16 cellular contexts compared by ENCODE assay signal in genomic region chr20:48819089-48819488, GRCh38. TPM values are rescaled to one million over a fixed set of nuclear protein-coding genes. Genes with fewer than 3 reads are reported as not detected.
DNase-seq lines count a peak whose midpoint lies in the region; ATAC-seq, FAIRE-seq and TF ChIP-seq lines count a peak whose summit lies in the region.
"Had no signal": no experiment of that assay in that cellular context is flagged by ENCODE, and none has a peak within 500 bp of the region (broad histone marks: within the 10 kb centered on the region; RNA-seq: fewer than 3 reads in every experiment).

No MANE protein-coding gene starts in this region.

- intact Hi-C loops in pancreas (cut with DNase I), result no loop called here

- peak overlapping the region; percentile 98 for H3K27ac Mint-ChIP-seq in activated CD8-positive, alpha-beta memory T cell treated with anti-CD3 and anti-CD28 coated beads, Interleukin-2, amount 10 ng/mL, durations not matched to agents 7 days and 5 days
- H3K27ac Mint-ChIP-seq in stimulated activated memory B cell treated with anti-CD40 and anti-IgM and Interleukin-4, amounts not matched to agents 10 μg/mL and 1 μg/mL and 100 μg/mL, for 72 hours, result no peak overlapping the region
- H3K27ac Mint-ChIP-seq: GM23338 had no signal

- peaks cover 95% of the 10 kb centered on the region for H3K4me1 Mint-ChIP-seq in activated CD8-positive, alpha-beta memory T cell treated with anti-CD3 and anti-CD28 coated beads, Interleukin-2, amount 10 ng/mL, durations not matched to agents 7 days and 5 days
- H3K4me1 Mint-ChIP-seq in stimulated activated memory B cell treated with anti-CD40 and anti-IgM and Interleukin-4, amounts not matched to agents 10 μg/mL and 1 μg/mL and 100 μg/mL, for 72 hours, result peaks cover 79% of the 10 kb centered on the region

- H3K27me3 Mint-ChIP-seq in activated CD8-positive, alpha-beta memory T cell treated with anti-CD3 and anti-CD28 coated beads, Interleukin-2, amount 10 ng/mL, durations not matched to agents 7 days and 5 days, result no peaks in the 10 kb centered on the region
- no peaks in the 10 kb centered on the region for H3K27me3 Mint-ChIP-seq in stimulated activated memory B cell treated with anti-CD40 and anti-IgM and Interleukin-4, amounts not matched to agents 10 μg/mL and 1 μg/mL and 100 μg/mL, for 72 hours

- WGBS in pancreas, 2 donors, result 89 to 94% methylated on average over 3 of the region's 3 CpGs

- FAIRE-seq in pancreas (lab: Jason Lieb, UNC), result no peak
- FAIRE-seq: D721Med, K562 had no signal

- H4K20me1 ChIP-seq in Loucy (ENCODE audit: insufficient read depth, low read length, poor library complexity, severe bottlenecking), result peaks cover 5% of the 10 kb centered on the region

- peak overlapping the region; percentile 63 for H3K9ac ChIP-seq in Loucy (ENCODE audit: low read depth, low read length, poor library complexity, severe bottlenecking)

- H3K4me3 Mint-ChIP-seq in activated CD8-positive, alpha-beta memory T cell treated with anti-CD3 and anti-CD28 coated beads, Interleukin-2, amount 10 ng/mL, durations not matched to agents 7 days and 5 days, result peak overlapping the region; percentile 58
- peak overlapping the region; percentile 65 for H3K4me3 Mint-ChIP-seq in stimulated activated memory B cell treated with anti-CD40 and anti-IgM and Interleukin-4, amounts not matched to agents 10 μg/mL and 1 μg/mL and 100 μg/mL, for 72 hours
- H3K4me3 Mint-ChIP-seq: brain, GM23338 had no signal

- peaks cover 56% of the 10 kb centered on the region for H3K36me3 Mint-ChIP-seq in activated CD8-positive, alpha-beta memory T cell treated with anti-CD3 and anti-CD28 coated beads, Interleukin-2, amount 10 ng/mL, durations not matched to agents 7 days and 5 days
- H3K36me3 Mint-ChIP-seq in stimulated activated memory B cell treated with anti-CD40 and anti-IgM and Interleukin-4, amounts not matched to agents 10 μg/mL and 1 μg/mL and 100 μg/mL, for 72 hours, result peaks cover 16% of the 10 kb centered on the region

- TF ChIP-seq CTCF in Loucy (conservative IDR thresholded peaks at IDR 0.05; ENCODE audit: low read length) (no peak), pancreas (IDR thresholded peaks at IDR 0.05) (no peak)

- no peak for ATAC-seq in activated CD8-positive, alpha-beta memory T cell treated with anti-CD3 and anti-CD28 coated beads, Interleukin-2, amount 10 ng/mL, durations not matched to agents 7 days and 5 days
- ATAC-seq in stimulated activated memory B cell treated with anti-CD40 and anti-IgM and Interleukin-4, amounts not matched to agents 10 μg/mL and 1 μg/mL and 100 μg/mL, for 72 hours, result no peak
- ATAC-seq in HG03095 (IDR thresholded peaks at IDR 0.05; ENCODE audit: unreplicated experiment) (no peak), pancreas (no peak)
- ATAC-seq: K562 had no signal

- CTCF ChIA-PET in activated CD8-positive, alpha-beta memory T cell treated with anti-CD3 and anti-CD28 coated beads, Interleukin-2, amount 10 ng/mL, durations not matched to agents 7 days and 5 days (lab: Charles Lee), result interaction anchor here (1.1 to 2.1 kb wide), 3 partner anchors 29 to 162 kb away, joined by 3 to 5 read pairs (median 5); no protein-coding TSS in a partner anchor

- H2AFZ ChIP-seq in Loucy (ENCODE audit: low read length), result no peak overlapping the region
- H2AFZ ChIP-seq: GM23338 had no signal

- H3K4me1 ChIP-seq in Loucy (ENCODE audit: insufficient read depth, low read length, poor library complexity, severe bottlenecking) (peaks cover 91% of the 10 kb centered on the region), pancreas (no peaks in the 10 kb centered on the region)
- H3K4me1 ChIP-seq in effector memory CD4-positive, alpha-beta T cell (ENCODE audit: control insufficient read depth, insufficient read depth, low read length, poor library complexity, severe bottlenecking), result peaks cover 92% of the 10 kb centered on the region

- H3K4me3 ChIP-seq in Loucy (ENCODE audit: low read length, poor library complexity, severe bottlenecking) (peak overlapping the region; percentile 48), pancreas (no peak overlapping the region)
- H3K4me3 ChIP-seq in effector memory CD4-positive, alpha-beta T cell (ENCODE audit: insufficient read depth, low read depth, low read length, poor library complexity, severe bottlenecking), result peak overlapping the region; percentile 0
- H3K4me3 ChIP-seq: GM23338, K562, SK-N-MC had no signal

- H3K79me2 ChIP-seq in Loucy (ENCODE audit: insufficient read depth, low read length), result peaks cover 89% of the 10 kb centered on the region

- no peak for DNase-seq in activated CD8-positive, alpha-beta memory T cell treated with anti-CD3 and anti-CD28 coated beads, Interleukin-2, amount 10 ng/mL, durations not matched to agents 7 days and 5 days
- DNase-seq in activated CD8-positive, alpha-beta memory T cell treated with anti-CD3 and anti-CD28 coated beads, Interleukin-2, amount 50 U/mL, for 48 hours, result no peak
- no peak for DNase-seq in effector memory CD4-positive, alpha-beta T cell
- DNase-seq in pancreas, result no peak
- no peak for DNase-seq in NK-92 treated with Interleukin-12 subunit alpha and Interleukin-12 subunit beta, amount 100 ng/mL, for 24 hours (lab: John Stamatoyannopoulos, UW)
- DNase-seq: NCI-H1436 treated with DMSO at 0.1 percent for 48 hours, NCI-H446 treated with DMSO at 0.1 percent for 48 hours had no signal

- H3K36me3 ChIP-seq in Loucy (ENCODE audit: insufficient read depth, low read length) (no peaks in the 10 kb centered on the region), pancreas (no peaks in the 10 kb centered on the region)
- H3K36me3 ChIP-seq in effector memory CD4-positive, alpha-beta T cell (ENCODE audit: control insufficient read depth, insufficient read depth, low read length), result no peaks in the 10 kb centered on the region

- peak overlapping the region; percentile 68 for H3K27ac ChIP-seq in effector memory CD4-positive, alpha-beta T cell (ENCODE audit: insufficient read depth, low read length, poor library complexity, severe bottlenecking)
- H3K27ac ChIP-seq in pancreas, result no peak overlapping the region
- H3K27ac ChIP-seq: VCaP had no signal

- peak overlapping the region; percentile 62 for H3K4me2 ChIP-seq in Loucy (ENCODE audit: low read depth, low read length, poor library complexity, severe bottlenecking)
- H3K4me2 ChIP-seq: GM23338 had no signal

- H3K27me3 ChIP-seq in Loucy (ENCODE audit: insufficient read depth, low read length, poor library complexity, severe bottlenecking), result no peaks in the 10 kb centered on the region
- H3K27me3 ChIP-seq in effector memory CD4-positive, alpha-beta T cell (replicated peaks; ENCODE audit: control insufficient read depth, insufficient read depth, low read length, poor library complexity, severe bottlenecking), result no peaks in the 10 kb centered on the region
- H3K27me3 ChIP-seq in pancreas, result no peaks in the 10 kb centered on the region

- no peaks in the 10 kb centered on the region for H3K9me2 ChIP-seq in Loucy (replicated peaks; ENCODE audit: low read depth, low read length)

- no peaks in the 10 kb centered on the region for H3K9me3 ChIP-seq in Loucy (ENCODE audit: insufficient read depth, low read depth, low read length)
- no peaks in the 10 kb centered on the region for H3K9me3 ChIP-seq in effector memory CD4-positive, alpha-beta T cell (ENCODE audit: control insufficient read depth, low read length)
- no peaks in the 10 kb centered on the region for H3K9me3 ChIP-seq in pancreas

- no peaks in the 10 kb centered on the region for H3K9me3 Mint-ChIP-seq in activated CD8-positive, alpha-beta memory T cell treated with anti-CD3 and anti-CD28 coated beads, Interleukin-2, amount 10 ng/mL, durations not matched to agents 7 days and 5 days (ENCODE audit: low read depth)
- no peaks in the 10 kb centered on the region for H3K9me3 Mint-ChIP-seq in stimulated activated memory B cell treated with anti-CD40 and anti-IgM and Interleukin-4, amounts not matched to agents 10 μg/mL and 1 μg/mL and 100 μg/mL, for 72 hours
- H3K9me3 Mint-ChIP-seq: GM23338 had no signal

- no peaks in the 10 kb centered on the region for H3F3A ChIP-seq in Loucy (ENCODE audit: low read depth)

RNA-seq across cellular contexts. Expression of gene PREX1, which starts 8.7 kb away (rescaled TPM):
- total RNA-seq in activated CD8-positive, alpha-beta memory T cell treated with anti-CD3 and anti-CD28 coated beads, Interleukin-2, amount 10 ng/mL, durations not matched to agents 7 days and 5 days, result 100 to 1,000 TPM; 130 to 156 TPM
- 10 to 100 TPM in 1 of 6 donors, 1 to 10 TPM in 5; 1.5 to 13.2 (median 4.6) TPM for total RNA-seq in pancreas
- 10 to 100 TPM in 1 of 2 donors, 1 to 10 TPM in 1; 6.9 to 10.9 TPM for polyA plus RNA-seq in pancreas

Comparison
In these comparisons a context has a peak if more than half of its experiments do, and no peak if none do; other contexts are left out.
1. H3K4me3 ChIP-seq: peak in Loucy (single experiment) and effector memory CD4-positive, alpha-beta T cell (single experiment); none in pancreas (0 of 4).
2. RNA of gene PREX1, which starts 8.7 kb away (total RNA-seq): 130 to 156 TPM in activated CD8-positive, alpha-beta memory T cell treated with anti-CD3 and anti-CD28 coated beads, Interleukin-2, amount 10 ng/mL, durations not matched to agents 7 days and 5 days; 1.5 to 13.2 TPM in pancreas; every median in the first group is over 4 times any median in the second.